In the genomic region with DNA sequence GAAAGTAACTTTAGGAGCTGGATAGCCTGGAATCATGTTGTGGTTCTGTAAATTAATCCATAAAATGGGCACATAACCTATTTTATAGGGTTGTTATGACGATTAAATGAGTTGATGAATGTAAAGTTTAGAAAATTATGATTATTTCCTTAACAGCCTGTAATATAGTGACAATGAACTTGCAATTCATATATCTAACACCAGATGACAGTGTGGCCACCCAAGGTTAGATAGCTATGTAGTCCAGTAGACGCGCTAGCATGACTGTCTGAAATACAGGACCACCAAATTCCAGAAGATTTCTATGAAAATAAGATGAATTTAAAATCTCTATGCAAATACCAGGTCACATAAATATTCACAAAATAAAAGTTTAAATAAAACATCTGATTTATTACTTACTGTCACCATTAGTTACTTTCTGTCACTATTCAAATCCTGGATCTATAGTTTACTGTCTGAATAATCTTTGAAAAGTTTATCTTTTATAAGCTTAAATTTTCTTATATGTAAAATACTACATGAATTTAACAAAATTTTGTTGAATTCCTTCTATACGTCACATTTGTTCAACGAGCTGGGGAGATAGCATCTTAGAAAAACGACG, we compare ENCODE assay signal across 8 cellular contexts. TPM values are rescaled to one million over a fixed set of nuclear protein-coding genes. Genes with fewer than 3 reads are reported as not detected.
DNase-seq lines count a peak whose midpoint lies in the region; ATAC-seq, FAIRE-seq and TF ChIP-seq lines count a peak whose summit lies in the region.

No MANE protein-coding gene starts in this region.

- H2BK5ac ChIP-seq in neuronal stem cell (ENCODE audit: low read length) = no peak overlapping the region

- H3K4me2 ChIP-seq in neuronal stem cell (ENCODE audit: insufficient read depth, low read length, poor library complexity, severe bottlenecking) = no peak overlapping the region

- H3K27me3 Mint-ChIP-seq in CD4-positive, alpha-beta memory T cell = peaks cover 8 to 9% of the 10 kb centered on the region in 2 donors

- POLR2A ChIA-PET in CD4-positive, alpha-beta memory T cell (lab: Charles Lee; ENCODE audit: partially characterized antibody) = interaction anchor here (1.3 kb wide), 1 partner anchor 112 kb away, joined by 3 read pairs; a partner anchor contains a TSS

- no peaks in the 10 kb centered on the region for H3K4me1 Mint-ChIP-seq in CD4-positive, alpha-beta memory T cell

- no peak overlapping the region for H2BK15ac ChIP-seq in neuronal stem cell (ENCODE audit: low read length)

- no peak overlapping the region for H3K27ac ChIP-seq in CD4-positive, alpha-beta memory T cell (ENCODE audit: low read depth, low read length)
- H3K27ac ChIP-seq in neuronal stem cell (replicated peaks; ENCODE audit: low read length) = no peak overlapping the region

- H4K8ac ChIP-seq in neuronal stem cell (ENCODE audit: low read depth, low read length) = no peak overlapping the region

- no peaks in the 10 kb centered on the region for H3K4me1 ChIP-seq in CD4-positive, alpha-beta memory T cell (ENCODE audit: insufficient read depth, low read length)
- H3K4me1 ChIP-seq in neuronal stem cell (ENCODE audit: control insufficient read depth in 2 of 2, insufficient read depth in 1 of 2, low read depth in 1 of 2, low read length in 2 of 2) = no peaks in the 10 kb centered on the region

- no peak overlapping the region for H3K9ac ChIP-seq in neuronal stem cell (ENCODE audit: low read depth, low read length, poor library complexity)

- CTCF ChIA-PET in CD4-positive, alpha-beta memory T cell (lab: Charles Lee; ENCODE audit: partially characterized antibody) = interaction anchor here (0.9 to 3.4 kb wide), 11 partner anchors 8 to 695 kb away, joined by 3 to 43 read pairs (median 5); a partner anchor contains a TSS

- TF ChIP-seq CTCF in bronchial epithelial cell (IDR thresholded peaks at IDR 0.05; ENCODE audit: insufficient read depth, low read length, severe bottlenecking) = peak; percentile 68

- H3K4ac ChIP-seq in neuronal stem cell (ENCODE audit: low read length) = no peak overlapping the region

- H3K18ac ChIP-seq in neuronal stem cell (ENCODE audit: low read length) = no peak overlapping the region

- H3K4me3 ChIP-seq in CD4-positive, alpha-beta memory T cell (ENCODE audit: low read length in 2 of 2) = no peak overlapping the region
- no peak overlapping the region for H3K4me3 ChIP-seq in bronchial epithelial cell (ENCODE audit: low read depth, low read length)
- H3K4me3 ChIP-seq in neuronal stem cell (ENCODE audit: low read length in 2 of 2) = no peak overlapping the region

- H3K36me3 ChIP-seq in CD4-positive, alpha-beta memory T cell (ENCODE audit: insufficient read depth, low read length) = no peaks in the 10 kb centered on the region
- H3K36me3 ChIP-seq in bronchial epithelial cell (ENCODE audit: control insufficient read depth, insufficient read depth, low read length) = no peaks in the 10 kb centered on the region
- no peaks in the 10 kb centered on the region for H3K36me3 ChIP-seq in neuronal stem cell (replicated peaks in 1 of 2; ENCODE audit: control insufficient read depth in 2 of 2, insufficient read depth in 2 of 2, low read length in 2 of 2)

- no peak overlapping the region for H2BK12ac ChIP-seq in neuronal stem cell (ENCODE audit: low read length)

- no peak overlapping the region for H2AK5ac ChIP-seq in neuronal stem cell (ENCODE audit: low read depth, low read length)

- no peaks in the 10 kb centered on the region for H3K79me1 ChIP-seq in neuronal stem cell (ENCODE audit: low read depth, low read length)

- H3K27ac Mint-ChIP-seq in CD4-positive, alpha-beta memory T cell = no peak overlapping the region

- no peak overlapping the region for H2BK120ac ChIP-seq in neuronal stem cell (ENCODE audit: low read depth, low read length)

- intact Hi-C loops in CD4-positive, alpha-beta memory T cell (cut with micrococcal nuclease) = loop anchor here (1.0 kb wide), 1 partner anchor 26 kb away; a partner anchor contains a TSS

- no CpG with 5 or more reads among the region's 7 CpGs for WGBS in neuronal stem cell (ENCODE audit: extremely low coverage in 2 of 2, insufficient read length in 2 of 2, insufficient replicate concordance in 1 of 2), 2 donors

- H3K9me3 Mint-ChIP-seq in CD4-positive, alpha-beta memory T cell = no peaks in the 10 kb centered on the region

- no peak for TF ChIP-seq POLR2A in GM18505 (IDR thresholded peaks at IDR 0.05; ENCODE audit: borderline replicate concordance, extremely low read depth, insufficient read depth, insufficient read length)

- no peak for FAIRE-seq in bronchial epithelial cell (lab: Jason Lieb, UNC)

- ATAC-seq in GM18505 (IDR thresholded peaks at IDR 0.05; ENCODE audit: unreplicated experiment) (peak; percentile 78), HG02938 (IDR thresholded peaks at IDR 0.05; ENCODE audit: unreplicated experiment) (peak; percentile 72)

- no peak overlapping the region for H4K91ac ChIP-seq in neuronal stem cell (ENCODE audit: low read depth, low read length, poor library complexity)

- no peaks in the 10 kb centered on the region for H3K36me3 Mint-ChIP-seq in CD4-positive, alpha-beta memory T cell

- no peaks in the 10 kb centered on the region for H3K27me3 ChIP-seq in CD4-positive, alpha-beta memory T cell (ENCODE audit: insufficient read depth, low read length)
- no peaks in the 10 kb centered on the region for H3K27me3 ChIP-seq in bronchial epithelial cell (ENCODE audit: control insufficient read depth, insufficient read depth, low read length)
- H3K27me3 ChIP-seq in neuronal stem cell (ENCODE audit: control insufficient read depth in 3 of 3, insufficient read depth in 3 of 3, low read depth in 1 of 3, low read length in 3 of 3) = no peaks in the 10 kb centered on the region

- no peak overlapping the region for H3K23ac ChIP-seq in neuronal stem cell (ENCODE audit: low read depth, low read length, poor library complexity)

- no peak overlapping the region for H2AFZ ChIP-seq in neuronal stem cell (ENCODE audit: low read length)

- H3K9me3 ChIP-seq in CD4-positive, alpha-beta memory T cell (ENCODE audit: control insufficient read depth in 1 of 2, low read length in 2 of 2) = no peaks in the 10 kb centered on the region
- H3K9me3 ChIP-seq in neuronal stem cell (replicated peaks in 1 of 2; ENCODE audit: control insufficient read depth in 2 of 2, insufficient read depth in 1 of 2, low read depth in 1 of 2, low read length in 2 of 2) = no peaks in the 10 kb centered on the region

- H3K14ac ChIP-seq in neuronal stem cell (ENCODE audit: low read length) = no peak overlapping the region

- peak in 4 of 5 donors; percentile 19 to 35 (median 33) for DNase-seq in CD4-positive, alpha-beta memory T cell
- DNase-seq in NCI-H345 (lab: John Stamatoyannopoulos, UW) (peak; percentile 4), bronchial epithelial cell (ENCODE audit: low read depth) (peak; percentile 47), lung microvascular endothelial cell (ENCODE audit: low read depth in 2 of 2) (peak; percentile 64 to 76), neuronal stem cell (ENCODE audit: low spot score) (no peak), COLO668 (lab: John Stamatoyannopoulos, UW; ENCODE audit: unreplicated experiment) (no peak)

- H3K4me3 Mint-ChIP-seq in CD4-positive, alpha-beta memory T cell = no peak overlapping the region

RNA-seq across cellular contexts. Expression of a gene that starts 26.1 kb away (rescaled TPM):
- 1 to 10 TPM; 2.9 to 3.4 TPM for total RNA-seq in CD4-positive, alpha-beta memory T cell
- 1 to 10 TPM; 2.1 to 4.3 TPM for polyA plus RNA-seq in CD4-positive, alpha-beta memory T cell
- total RNA-seq in bronchial epithelial cell (10.8 and 11.6 TPM in 2 replicates), lung microvascular endothelial cell (3.7 and 7.1 TPM in 2 replicates)
- polyA plus RNA-seq in neuronal stem cell (2013, experiment 1 of 2) = 14.8 TPM
- 14.6 TPM for polyA plus RNA-seq in neuronal stem cell (2013, experiment 2 of 2)

Comparison
In these comparisons a context has a peak if more than half of its experiments do, and no peak if none do; other contexts are left out.
1. DNase-seq: peak in CD4-positive, alpha-beta memory T cell (4 of 5), NCI-H345 (single experiment), bronchial epithelial cell (single experiment) and lung microvascular endothelial cell (2 of 2); none in neuronal stem cell (single experiment) and COLO668 (single experiment).